In the genomic region with DNA sequence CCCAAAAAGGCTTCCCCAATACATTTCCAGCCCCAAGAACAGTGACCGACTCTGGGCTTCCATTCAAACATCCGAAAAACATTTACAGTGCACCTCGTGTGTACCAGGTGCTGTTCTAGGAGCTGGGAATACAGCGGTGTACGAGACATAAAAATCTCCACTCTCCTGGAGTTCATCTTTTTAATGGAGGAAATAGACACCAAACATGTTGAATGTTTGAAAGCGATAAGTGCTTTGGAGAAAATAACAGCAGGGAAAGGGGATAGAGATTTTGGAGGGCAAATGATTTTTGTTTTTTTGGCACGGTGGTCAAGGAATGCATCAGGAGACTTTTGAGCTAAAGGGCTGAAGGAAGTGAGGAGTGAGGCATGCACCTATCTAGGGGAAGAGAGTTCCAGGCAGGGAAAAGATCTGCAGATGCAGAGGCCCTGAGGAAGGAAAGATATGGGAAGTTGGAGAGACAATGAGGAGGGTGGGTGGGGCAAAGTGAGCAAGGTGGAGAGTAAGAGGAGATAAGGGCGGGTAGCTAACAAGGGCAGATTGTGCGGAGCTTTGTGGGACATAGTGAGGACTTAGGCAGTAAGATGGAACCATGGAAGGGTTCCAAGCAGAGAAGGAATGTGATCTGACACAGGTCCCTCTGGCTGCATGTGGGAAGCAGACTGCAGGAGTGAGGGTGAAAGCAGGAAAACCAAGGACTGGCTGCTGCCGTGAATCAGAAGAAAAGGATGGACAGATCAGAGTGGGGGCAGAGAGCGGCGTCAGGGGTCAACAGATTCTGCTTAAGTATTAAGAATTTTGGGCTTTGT, we compare ENCODE assay signal across 1 cellular context.
A peak's percentile ranks its signal among the peaks of the same experiment; 100 is the strongest.
TF ChIP-seq lines count a peak whose summit lies in the region.

No MANE protein-coding gene starts in this region.

TF ChIP-seq in K562, 482 proteins besides CTCF, POLR2A, EP300 and RAD21 (continued from another document):
- TF ChIP-seq, protein P1, sequence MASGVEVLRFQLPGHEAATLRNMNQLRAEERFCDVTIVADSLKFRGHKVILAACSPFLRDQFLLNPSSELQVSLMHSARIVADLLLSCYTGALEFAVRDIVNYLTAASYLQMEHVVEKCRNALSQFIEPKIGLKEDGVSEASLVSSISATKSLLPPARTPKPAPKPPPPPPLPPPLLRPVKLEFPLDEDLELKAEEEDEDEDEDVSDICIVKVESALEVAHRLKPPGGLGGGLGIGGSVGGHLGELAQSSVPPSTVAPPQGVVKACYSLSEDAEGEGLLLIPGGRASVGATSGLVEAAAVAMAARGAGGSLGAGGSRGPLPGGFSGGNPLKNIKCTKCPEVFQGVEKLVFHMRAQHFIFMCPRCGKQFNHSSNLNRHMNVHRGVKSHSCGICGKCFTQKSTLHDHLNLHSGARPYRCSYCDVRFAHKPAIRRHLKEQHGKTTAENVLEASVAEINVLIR (CRISPR knock-in tag; IDR thresholded peaks at IDR 0.05) = no peak
- TF ChIP-seq, protein P2, sequence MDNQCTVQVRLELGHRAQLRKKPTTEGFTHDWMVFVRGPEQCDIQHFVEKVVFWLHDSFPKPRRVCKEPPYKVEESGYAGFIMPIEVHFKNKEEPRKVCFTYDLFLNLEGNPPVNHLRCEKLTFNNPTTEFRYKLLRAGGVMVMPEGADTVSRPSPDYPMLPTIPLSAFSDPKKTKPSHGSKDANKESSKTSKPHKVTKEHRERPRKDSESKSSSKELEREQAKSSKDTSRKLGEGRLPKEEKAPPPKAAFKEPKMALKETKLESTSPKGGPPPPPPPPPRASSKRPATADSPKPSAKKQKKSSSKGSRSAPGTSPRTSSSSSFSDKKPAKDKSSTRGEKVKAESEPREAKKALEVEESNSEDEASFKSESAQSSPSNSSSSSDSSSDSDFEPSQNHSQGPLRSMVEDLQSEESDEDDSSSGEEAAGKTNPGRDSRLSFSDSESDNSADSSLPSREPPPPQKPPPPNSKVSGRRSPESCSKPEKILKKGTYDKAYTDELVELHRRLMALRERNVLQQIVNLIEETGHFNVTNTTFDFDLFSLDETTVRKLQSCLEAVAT (IDR thresholded peaks at IDR 0.05) = peak in 1 of 2 experiments; percentile 34; a peak in 1 of 4 replicates
